ENCODE assay signal across 2 cellular contexts in genomic region chr19:11142528-11143171, GRCh38.
A peak's percentile ranks its signal among the peaks of the same experiment; 100 is the strongest.
TF ChIP-seq lines count a peak whose summit lies in the region.

No MANE protein-coding gene starts in this region.

TF ChIP-seq in GM23338, 12 proteins besides CTCF, POLR2A, EP300 and RAD21 (continued from another document):
- TF ChIP-seq REST (IDR thresholded peaks at IDR 0.05; ENCODE audit: unreplicated experiment): no peak
- TF ChIP-seq STAT1 (IDR thresholded peaks at IDR 0.05; ENCODE audit: unreplicated experiment): no peak
- no peak for TF ChIP-seq ZNF331 (CRISPR knock-in tag; IDR thresholded peaks at IDR 0.05; ENCODE audit: low read depth)
- no peak for TF ChIP-seq EZH2 (IDR thresholded peaks at IDR 0.05; ENCODE audit: low read depth, unreplicated experiment)

TF ChIP-seq in SK-N-SH treated with all-trans-retinoic acid at 6 μM for 48 hours, 23 proteins besides CTCF, POLR2A, EP300 and RAD21 (continued from another document):
- peak; percentile 95; the same call in 1 of the 2 replicates for TF ChIP-seq PATZ1 (CRISPR knock-in tag; IDR thresholded peaks at IDR 0.05; ENCODE audit: borderline replicate concordance)
